25 cellular contexts compared by ENCODE assay signal in genomic region chr7:68748934-68749695, GRCh38.
"Had no signal": no experiment of that assay in that cellular context is flagged by ENCODE, and none has a peak within 500 bp of the region (broad histone marks: within the 10 kb centered on the region; RNA-seq: fewer than 3 reads in every experiment).

No MANE protein-coding gene starts in this region.

- H3K9me3 ChIP-seq: breast epithelium, colonic mucosa, esophagus squamous epithelium, heart right ventricle, tibial nerve had no signal

- H3K27me3 ChIP-seq: breast epithelium, colonic mucosa, left lung, neural progenitor cell, tibial nerve had no signal

- H2AFZ ChIP-seq: neural progenitor cell had no signal

- H3K4me1 ChIP-seq: breast epithelium, colonic mucosa, esophagus squamous epithelium, heart right ventricle, left lung, neural progenitor cell had no signal

- DNase-seq: activated CD4-positive, alpha-beta T cell treated with anti-CD3 and anti-CD28 coated beads for 36 hours; activated CD4-positive, alpha-beta T cell treated with anti-CD3 and anti-CD28 coated beads, Interleukin-2, amount 50 U/mL, for 4 hours; activated CD4-positive, CD25-positive, alpha-beta regulatory T cell; activated naive CD4-positive, alpha-beta T cell; activated T-cell treated with anti-CD3 and anti-CD28 coated beads for 4 hours; activated T-cell treated with anti-CD3 and anti-CD28 coated beads, Interleukin-2, amount 50 U/mL, for 72 hours; central memory CD4-positive, alpha-beta T cell; colonic mucosa; effector CD8-positive, alpha-beta T cell; esophagus squamous epithelium; foreskin melanocyte; heart right ventricle; left lung; mesendoderm; natural killer cell; right cardiac atrium; stimulated activated CD4-positive, alpha-beta T cell treated with anti-CD3 and anti-CD28 coated beads, Interleukin-15, amount 100 ng/mL, for 24 hours; stimulated activated CD4-positive, alpha-beta T cell treated with anti-CD3 and anti-CD28 coated beads, Interleukin-2, amount 100 ng/mL, for 24 hours; stimulated activated naive B cell treated with anti-CD40 and anti-IgM and Interleukin-4, amounts not matched to agents 10 μg/mL and 1 μg/mL and 100 μg/mL, for 72 hours had no signal

- H3K36me3 ChIP-seq: breast epithelium, colonic mucosa, esophagus squamous epithelium, heart right ventricle, left lung, neural progenitor cell, tibial nerve had no signal

- H3K4me2 ChIP-seq: neural progenitor cell had no signal

- ATAC-seq: activated CD4-positive, alpha-beta T cell treated with anti-CD3 and anti-CD28 coated beads for 36 hours; activated naive CD4-positive, alpha-beta T cell treated with anti-CD3 and anti-CD28 coated beads, Interleukin-2, amount 50 U/mL, for 72 hours; activated T-cell treated with anti-CD3 and anti-CD28 coated beads, Interleukin-2, amount 50 U/mL, for 72 hours; heart right ventricle; left lung; natural killer cell; right cardiac atrium; stimulated activated naive B cell treated with anti-CD40 and anti-IgM and Interleukin-4, amounts not matched to agents 10 μg/mL and 1 μg/mL and 100 μg/mL, for 72 hours had no signal

- H3K9ac ChIP-seq: neural progenitor cell had no signal

- H3K27ac ChIP-seq: breast epithelium, colonic mucosa, epithelial cell of prostate, esophagus squamous epithelium, heart right ventricle, left lung, neural progenitor cell, tibial nerve had no signal

- H3K4me3 ChIP-seq: breast epithelium, colonic mucosa, esophagus squamous epithelium, heart right ventricle, left lung, lung, neural progenitor cell, tibial nerve had no signal
